Comparison of ENCODE assay signal across 8 cellular contexts in genomic region chr1:27364696-27365371, GRCh38. TPM values are rescaled to one million over a fixed set of nuclear protein-coding genes. Genes with fewer than 3 reads are reported as not detected.
DNase-seq lines count a peak whose midpoint lies in the region; ATAC-seq and TF ChIP-seq lines count a peak whose summit lies in the region.

No MANE protein-coding gene starts in this region.

- no peaks in the 10 kb centered on the region for H3K27me3 ChIP-seq in BE2C
- H3K27me3 ChIP-seq in Karpas-422 (ENCODE audit: low read length): no peaks in the 10 kb centered on the region

- H3K4me1 ChIP-seq in BE2C (no peaks in the 10 kb centered on the region; the same call in 1 of the 2 replicates), Karpas-422 (ENCODE audit: low read length) (peaks cover 19% of the 10 kb centered on the region)

- no peak overlapping the region for H3K27ac ChIP-seq in Karpas-422 (ENCODE audit: low read length)

- no peaks in the 10 kb centered on the region for H3K36me3 Mint-ChIP-seq in natural killer cell

- H3K9me3 Mint-ChIP-seq in natural killer cell: no peaks in the 10 kb centered on the region

- H2AFZ ChIP-seq in Karpas-422 (ENCODE audit: low read length): peak overlapping the region; percentile 54; the same call in 1 of the 2 replicates

- no peak for ATAC-seq in natural killer cell
- no peak for ATAC-seq in GM21529 (IDR thresholded peaks at IDR 0.05; ENCODE audit: unreplicated experiment)
- ATAC-seq in GM19397 (IDR thresholded peaks at IDR 0.05; ENCODE audit: unreplicated experiment): no peak
- no peak for ATAC-seq in GM19023 (IDR thresholded peaks at IDR 0.05; ENCODE audit: unreplicated experiment)

- H3K4me1 Mint-ChIP-seq in natural killer cell: peaks cover 17 to 49% of the 10 kb centered on the region in 2 donors

- no peaks in the 10 kb centered on the region for H3K79me2 ChIP-seq in Karpas-422 (ENCODE audit: low read length)

- peak overlapping the region; percentile 92 for H3K4me3 Mint-ChIP-seq in natural killer cell

- H3K9me2 ChIP-seq in Karpas-422 (replicated peaks; ENCODE audit: insufficient read depth, low read length): no peaks in the 10 kb centered on the region

- DNase-seq in BE2C (no peak), Karpas-422 (no peak), choroid plexus epithelial cell (ENCODE audit: low read depth) (no peak), natural killer cell (no peak), amniotic stem cell (lab: John Stamatoyannopoulos, UW) (no peak)

- no peaks in the 10 kb centered on the region for H3K9me3 ChIP-seq in BE2C
- H3K9me3 ChIP-seq in Karpas-422 (ENCODE audit: low read length): no peaks in the 10 kb centered on the region

- H3K4me2 ChIP-seq in Karpas-422 (ENCODE audit: low read depth, low read length, poor library complexity, severe bottlenecking): peak overlapping the region; percentile 100

- H4K20me1 ChIP-seq in Karpas-422 (ENCODE audit: insufficient read depth, low read depth, low read length): no peaks in the 10 kb centered on the region

- peak overlapping the region; percentile 26; the same call in 1 of the 2 replicates for H3K4me3 ChIP-seq in BE2C (ENCODE audit: low read depth, low read length)
- no peak overlapping the region; the same call in 1 of the 2 replicates for H3K4me3 ChIP-seq in Karpas-422 (ENCODE audit: low read length)
- peak overlapping the region; percentile 30 for H3K4me3 ChIP-seq in choroid plexus epithelial cell (ENCODE audit: low read depth, low read length)

- TF ChIP-seq CTCF in BE2C (IDR thresholded peaks at IDR 0.05; ENCODE audit: low read depth, low read length): no peak
- TF ChIP-seq CTCF in choroid plexus epithelial cell (conservative IDR thresholded peaks at IDR 0.05; ENCODE audit: low read depth, low read length): no peak
- TF ChIP-seq CTCF in natural killer cell (IDR thresholded peaks at IDR 0.05): no peak

- peak overlapping the region; percentile 41 to 82 for H3K27ac Mint-ChIP-seq in natural killer cell

- intact Hi-C loops in natural killer cell (cut with micrococcal nuclease): no loop called here

- H3K36me3 ChIP-seq in BE2C (no peaks in the 10 kb centered on the region), Karpas-422 (ENCODE audit: insufficient read depth, low read length) (no peaks in the 10 kb centered on the region)

- no peaks in the 10 kb centered on the region for H3K27me3 Mint-ChIP-seq in natural killer cell (ENCODE audit: low read depth in 2 of 2)

- no peak overlapping the region for H3K9ac ChIP-seq in Karpas-422 (ENCODE audit: low read length)

RNA-seq across cellular contexts. Expression of gene MAP3K6, which starts 1.9 kb away (rescaled TPM):
- 3.6 TPM for polyA plus RNA-seq in BE2C (2012; ENCODE audit: insufficient read depth, insufficient read length, low read depth)
- 3.0 and 5.2 TPM in 2 replicates for total RNA-seq in Karpas-422 (2014; rRNA removed; shearing (Covaris generic); ENCODE audit: low replicate concordance)
- total RNA-seq in natural killer cell: 10 to 100 TPM in 2 of 3 donors, 1 to 10 TPM in 1; 8.2 to 15.1 (median 12.1) TPM

RNA-seq across cellular contexts. Expression of gene FCN3, which starts 9.8 kb away (rescaled TPM):
- polyA plus RNA-seq in BE2C (2012; ENCODE audit: insufficient read depth, insufficient read length, low read depth): not detected
- total RNA-seq in Karpas-422 (2014; rRNA removed; shearing (Covaris generic); ENCODE audit: low replicate concordance): not detected in 2 replicates
- total RNA-seq in natural killer cell: not detected

RNA-seq across cellular contexts. Expression of gene CD164L2, which starts 18.3 kb away (rescaled TPM):
- not detected for polyA plus RNA-seq in BE2C (2012; ENCODE audit: insufficient read depth, insufficient read length, low read depth)
- total RNA-seq in Karpas-422 (2014; rRNA removed; shearing (Covaris generic); ENCODE audit: low replicate concordance): 0.22 TPM in 1 of 2 replicates, not detected in the other
- total RNA-seq in natural killer cell: under 1 TPM in 1 of 3 donors, not detected in 2; 0.40 TPM

RNA-seq across cellular contexts. Expression of gene SYTL1, which starts 23.0 kb away (rescaled TPM):
- 0.88 TPM for polyA plus RNA-seq in BE2C (2012; ENCODE audit: insufficient read depth, insufficient read length, low read depth)
- total RNA-seq in Karpas-422 (2014; rRNA removed; shearing (Covaris generic); ENCODE audit: low replicate concordance): 35.6 and 119 TPM in 2 replicates
- 100 to 1,000 TPM; 244 to 312 (median 273) TPM for total RNA-seq in natural killer cell

RNA-seq across cellular contexts. Expression of gene GPR3, which starts 27.6 kb away (rescaled TPM):
- polyA plus RNA-seq in BE2C (2012; ENCODE audit: insufficient read depth, insufficient read length, low read depth): 5.5 TPM
- total RNA-seq in Karpas-422 (2014; rRNA removed; shearing (Covaris generic); ENCODE audit: low replicate concordance): 3.6 and 3.7 TPM in 2 replicates
- total RNA-seq in natural killer cell: under 1 TPM; 0.39 to 0.87 (median 0.60) TPM
